ENCODE assay signal across 1 cellular context in the genomic region with DNA sequence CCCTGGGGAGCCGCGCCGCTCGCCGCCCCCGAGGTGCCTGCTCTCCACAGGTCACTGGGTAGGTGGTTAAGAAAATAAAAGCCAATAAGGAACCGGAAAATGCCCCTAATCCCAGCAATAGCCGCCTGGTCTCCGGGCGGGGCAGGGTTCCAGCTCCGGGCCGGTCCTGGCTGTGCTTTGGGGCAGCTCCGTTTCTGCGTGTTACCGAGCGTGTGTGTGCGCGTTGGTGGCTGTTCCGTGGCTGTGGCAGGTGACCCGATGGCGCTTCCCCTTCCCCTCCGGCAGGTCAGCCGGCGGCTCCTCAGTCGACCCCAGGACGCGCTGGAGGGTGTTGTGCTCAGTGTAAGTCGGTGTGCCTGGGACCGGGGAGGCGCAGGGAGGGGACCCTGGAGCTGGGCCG. TPM values are rescaled to one million over a fixed set of nuclear protein-coding genes. Genes with fewer than 3 reads are reported as not detected.
"Had no signal": no experiment of that assay in that cellular context is flagged by ENCODE, and none has a peak within 500 bp of the region (broad histone marks: within the 10 kb centered on the region; RNA-seq: fewer than 3 reads in every experiment).

No MANE protein-coding gene starts in this region.

RNA-seq across cellular contexts. Expression of a gene that starts 17.2 kb away (rescaled TPM):
- polyA plus RNA-seq: GM12878 had no signal
